ENCODE assay signal across 16 cellular contexts in genomic region chr3:160134454-160134853, GRCh38.
DNase-seq lines count a peak whose midpoint lies in the region; ATAC-seq and TF ChIP-seq lines count a peak whose summit lies in the region.
"Had no signal": no experiment of that assay in that cellular context is flagged by ENCODE, and none has a peak within 500 bp of the region (broad histone marks: within the 10 kb centered on the region; RNA-seq: fewer than 3 reads in every experiment).

No MANE protein-coding gene starts in this region.

- no peak overlapping the region for H3K4me3 ChIP-seq in RWPE2 (ENCODE audit: severe bottlenecking)
- no peak overlapping the region for H3K4me3 ChIP-seq in left lung
- H3K4me3 ChIP-seq: gastrocnemius medialis, vagina had no signal

- H3K27ac Mint-ChIP-seq in activated CD4-positive, alpha-beta T cell treated with anti-CD3 and anti-CD28 coated beads, Interleukin-2, amount 10 ng/mL, durations not matched to agents 7 days and 5 days: no peak overlapping the region
- H3K27ac Mint-ChIP-seq: CD4-positive, alpha-beta T cell; T-cell had no signal

- DNase-seq in Caki2 (ENCODE audit: low read depth) (peak; percentile 60), HT-29 (ENCODE audit: low spot score) (peak; percentile 50), RWPE2 (ENCODE audit: low spot score) (no peak), left lung (no peak), activated T-cell treated with anti-CD3 and anti-CD28 coated beads for 4 hours (no peak), HCEC 1CT (no peak), hippocampal formation (lab: John Stamatoyannopoulos, UW) (no peak)
- DNase-seq in activated CD4-positive, alpha-beta T cell treated with anti-CD3 and anti-CD28 coated beads, Interleukin-2, amount 10 ng/mL, durations not matched to agents 7 days and 5 days: no peak
- DNase-seq: activated CD4-positive, alpha-beta T cell treated with anti-CD3 and anti-CD28 coated beads, Interleukin-2, amount 50 U/mL, for 4 hours; CD4-positive, alpha-beta T cell; DMS79; gastrocnemius medialis; NCI-H1694 treated with DMSO at 0.1 percent for 48 hours; T-cell had no signal

- POLR2A ChIA-PET in activated CD4-positive, alpha-beta T cell treated with anti-CD3 and anti-CD28 coated beads, Interleukin-2, amount 10 ng/mL, durations not matched to agents 7 days and 5 days (lab: Charles Lee): no interaction called here

- no peaks in the 10 kb centered on the region for H3K9me3 Mint-ChIP-seq in activated CD4-positive, alpha-beta T cell treated with anti-CD3 and anti-CD28 coated beads, Interleukin-2, amount 10 ng/mL, durations not matched to agents 7 days and 5 days
- H3K9me3 Mint-ChIP-seq: CD4-positive, alpha-beta T cell; T-cell had no signal

- TF ChIP-seq CTCF in RWPE2 (IDR thresholded peaks at IDR 0.05; ENCODE audit: poor library complexity, severe bottlenecking) (no peak), left lung (IDR thresholded peaks at IDR 0.05) (no peak)

- H3K36me3 Mint-ChIP-seq in activated CD4-positive, alpha-beta T cell treated with anti-CD3 and anti-CD28 coated beads, Interleukin-2, amount 10 ng/mL, durations not matched to agents 7 days and 5 days (ENCODE audit: low read depth): no peaks in the 10 kb centered on the region
- H3K36me3 Mint-ChIP-seq: T-cell had no signal

- intact Hi-C loops in left lung (cut with DNase I): no loop called here

- in situ Hi-C loops in Caki2 (cut with HindIII; ENCODE audit: low pct_unique_long_range_greater_than_20kb, low sequenced_read_pairs): no loop called here

- CTCF ChIA-PET in activated CD4-positive, alpha-beta T cell treated with anti-CD3 and anti-CD28 coated beads, Interleukin-2, amount 10 ng/mL, durations not matched to agents 7 days and 5 days (lab: Charles Lee): interaction anchor here (1.5 kb wide), 1 partner anchor 10 kb away, joined by 4 read pairs; no protein-coding TSS in a partner anchor

- H3K4me3 Mint-ChIP-seq in activated CD4-positive, alpha-beta T cell treated with anti-CD3 and anti-CD28 coated beads, Interleukin-2, amount 10 ng/mL, durations not matched to agents 7 days and 5 days: no peak overlapping the region
- H3K4me3 Mint-ChIP-seq: CD4-positive, alpha-beta T cell; T-cell had no signal

- ATAC-seq in RWPE2 (ENCODE audit: low read depth): no peak
- ATAC-seq in left lung: peak; percentile 18
- ATAC-seq: gastrocnemius medialis, Right ventricle myocardium inferior, T-cell had no signal

- H3K27me3 Mint-ChIP-seq in activated CD4-positive, alpha-beta T cell treated with anti-CD3 and anti-CD28 coated beads, Interleukin-2, amount 10 ng/mL, durations not matched to agents 7 days and 5 days: peaks cover under 1% of the 10 kb centered on the region
- H3K27me3 Mint-ChIP-seq: CD4-positive, alpha-beta T cell had no signal

- H3K36me3 ChIP-seq in RWPE2 (ENCODE audit: low read depth): no peaks in the 10 kb centered on the region
- no peaks in the 10 kb centered on the region for H3K36me3 ChIP-seq in left lung
- H3K36me3 ChIP-seq: gastrocnemius medialis, vagina had no signal

- no peaks in the 10 kb centered on the region for H3K27me3 ChIP-seq in RWPE2 (ENCODE audit: insufficient read depth, poor library complexity, severe bottlenecking)
- no peaks in the 10 kb centered on the region for H3K27me3 ChIP-seq in left lung
- H3K27me3 ChIP-seq: gastrocnemius medialis, vagina had no signal

- H3K4me1 ChIP-seq in RWPE2 (ENCODE audit: insufficient read depth, poor library complexity, severe bottlenecking) (peaks cover 18% of the 10 kb centered on the region), left lung (peaks cover 15 to 40% of the 10 kb centered on the region in 2 donors)
- H3K4me1 ChIP-seq: gastrocnemius medialis, vagina had no signal

- H3K4me1 Mint-ChIP-seq in activated CD4-positive, alpha-beta T cell treated with anti-CD3 and anti-CD28 coated beads, Interleukin-2, amount 10 ng/mL, durations not matched to agents 7 days and 5 days: peaks cover under 1% of the 10 kb centered on the region
- H3K4me1 Mint-ChIP-seq: T-cell had no signal

- peak overlapping the region; percentile 9 for H3K27ac ChIP-seq in RWPE2 (ENCODE audit: poor library complexity, severe bottlenecking)
- H3K27ac ChIP-seq in left lung: no peak overlapping the region
- H3K27ac ChIP-seq: gastrocnemius medialis, vagina had no signal

- no peaks in the 10 kb centered on the region for H3K9me3 ChIP-seq in RWPE2 (ENCODE audit: severe bottlenecking)
- no peaks in the 10 kb centered on the region for H3K9me3 ChIP-seq in left lung
- H3K9me3 ChIP-seq: gastrocnemius medialis, vagina had no signal

Comparison
In these comparisons a context has a peak if more than half of its experiments do, and no peak if none do; other contexts are left out.
1. DNase-seq: peak in Caki2 (single experiment) and HT-29 (single experiment); none in RWPE2 (single experiment), left lung (0 of 2), activated T-cell treated with anti-CD3 and anti-CD28 coated beads for 4 hours (single experiment), HCEC 1CT (single experiment), hippocampal formation (0 of 2) and activated CD4-positive, alpha-beta T cell treated with anti-CD3 and anti-CD28 coated beads, Interleukin-2, amount 10 ng/mL, durations not matched to agents 7 days and 5 days (single experiment).